1 cellular context compared by ENCODE assay signal in genomic region chr9:74666625-74667316, GRCh38.
TF ChIP-seq lines count a peak whose summit lies in the region.

No MANE protein-coding gene starts in this region.

TF ChIP-seq in IMR-90, 13 proteins besides CTCF, POLR2A, EP300 and RAD21:
- TF ChIP-seq ELK1 (IDR thresholded peaks at IDR 0.05; ENCODE audit: borderline replicate concordance, low read depth, low read length) = no peak
- TF ChIP-seq CHD1 (IDR thresholded peaks at IDR 0.05; ENCODE audit: low read depth, low read length) = no peak
- TF ChIP-seq MAZ (IDR thresholded peaks at IDR 0.05; ENCODE audit: borderline replicate concordance, low read depth, low read length) = no peak
- TF ChIP-seq CEBPB (IDR thresholded peaks at IDR 0.05; ENCODE audit: low read depth, low read length) = peak; percentile 58
